ENCODE assay signal across 10 cellular contexts in the genomic region with DNA sequence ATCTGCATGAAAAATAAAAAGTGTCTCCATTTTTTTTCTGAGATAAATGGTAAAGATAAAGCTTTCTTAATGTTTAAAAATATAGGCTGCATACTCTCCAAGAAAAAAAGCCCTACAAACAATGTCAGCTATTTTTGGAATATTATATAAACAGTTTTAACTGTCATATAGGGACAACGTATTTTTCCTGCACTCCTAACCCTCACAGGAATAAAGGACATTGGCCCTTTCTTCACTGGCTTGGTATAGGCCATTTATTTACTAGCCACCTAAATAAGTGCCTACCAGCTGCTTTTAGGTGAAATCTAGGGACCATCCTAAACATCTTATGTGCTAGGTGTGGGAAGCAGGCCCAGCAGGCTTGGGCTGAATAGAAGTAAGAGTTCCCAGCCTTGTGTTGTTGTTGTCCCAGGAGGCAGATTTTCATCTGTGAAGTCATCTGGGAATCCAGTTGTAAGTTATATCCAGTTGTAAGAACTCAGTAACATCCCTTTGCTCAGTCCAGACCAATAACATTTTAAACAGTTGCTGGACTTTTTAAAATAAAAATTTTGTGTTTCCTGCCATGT. TPM values are rescaled to one million over a fixed set of nuclear protein-coding genes. Genes with fewer than 3 reads are reported as not detected.
A peak's percentile ranks its signal among the peaks of the same experiment; 100 is the strongest.
DNase-seq lines count a peak whose midpoint lies in the region; ATAC-seq and TF ChIP-seq lines count a peak whose summit lies in the region.
"Had no signal": no experiment of that assay in that cellular context is flagged by ENCODE, and none has a peak within 500 bp of the region (broad histone marks: within the 10 kb centered on the region; RNA-seq: fewer than 3 reads in every experiment).

No MANE protein-coding gene starts in this region.

- no peaks in the 10 kb centered on the region for H3K27me3 ChIP-seq in aorta (ENCODE audit: control insufficient read depth in 1 of 2, insufficient read depth in 2 of 2, low read length in 1 of 2)

- no peaks in the 10 kb centered on the region for H3K9me3 ChIP-seq in aorta (ENCODE audit: control insufficient read depth, low read length)

- peaks cover 21 to 51% of the 10 kb centered on the region in 2 donors for H3K4me1 ChIP-seq in aorta (ENCODE audit: control insufficient read depth in 1 of 2, insufficient read depth in 2 of 2, low read length in 2 of 2)

- peaks cover 0 to 3% of the 10 kb centered on the region in 2 donors for H3K36me3 ChIP-seq in aorta (ENCODE audit: control insufficient read depth in 1 of 2, insufficient read depth in 2 of 2, low read length in 1 of 2)

- H3K27ac Mint-ChIP-seq in chondrocyte (ENCODE audit: unreplicated experiment) (peak overlapping the region; percentile 83), natural killer cell (peak overlapping the region; percentile 50 to 83)

- TF ChIP-seq CTCF in chondrocyte (IDR thresholded peaks at IDR 0.05) (no peak), natural killer cell (IDR thresholded peaks at IDR 0.05) (no peak)

- intact Hi-C loops in left ventricle myocardium superior (cut with micrococcal nuclease) (no loop called here), Right ventricle myocardium inferior (cut with DNase I) (no loop called here), natural killer cell (cut with micrococcal nuclease) (no loop called here), aorta (cut with DNase I) (loop anchor here (5.0 kb wide), 2 partner anchors 35 to 70 kb away; no protein-coding TSS in a partner anchor)

- H3K27me3 Mint-ChIP-seq in chondrocyte (ENCODE audit: low read depth), result no peaks in the 10 kb centered on the region
- no peaks in the 10 kb centered on the region for H3K27me3 Mint-ChIP-seq in natural killer cell (ENCODE audit: low read depth in 2 of 2)
- H3K27me3 Mint-ChIP-seq: activated CD4-positive, alpha-beta memory T cell treated with anti-CD3 and anti-CD28 coated beads for 36 hours had no signal

- H3K4me3 ChIP-seq in aorta (ENCODE audit: low read length in 2 of 2), result no peak overlapping the region

- H3K4me3 Mint-ChIP-seq in chondrocyte (ENCODE audit: unreplicated experiment), result peak overlapping the region; percentile 36
- H3K4me3 Mint-ChIP-seq in natural killer cell, result no peak overlapping the region
- H3K4me3 Mint-ChIP-seq: activated CD4-positive, alpha-beta memory T cell treated with anti-CD3 and anti-CD28 coated beads for 36 hours had no signal

- ATAC-seq in left ventricle myocardium superior (peak; percentile 1), Right ventricle myocardium inferior (no peak), natural killer cell (no peak), aorta (ENCODE audit: low FRiP score) (no peak), left lobe of liver (no peak), HG02678 (IDR thresholded peaks at IDR 0.05; ENCODE audit: unreplicated experiment) (no peak)

- 0 to 1% methylated on average over 1 of the region's 1 CpG for WGBS in aorta, 2 donors

- no peak for DNase-seq in left ventricle myocardium superior
- no peak for DNase-seq in Right ventricle myocardium inferior (ENCODE audit: missing footprints)
- no peak for DNase-seq in chondrocyte (ENCODE audit: low spot score)
- no peak for DNase-seq in natural killer cell
- no peak for DNase-seq in aorta
- DNase-seq in left lobe of liver (ENCODE audit: low spot score), result no peak
- DNase-seq in dermis blood vessel endothelial cell, result no peak
- DNase-seq: activated CD4-positive, alpha-beta memory T cell treated with anti-CD3 and anti-CD28 coated beads for 36 hours had no signal

- H3K36me3 Mint-ChIP-seq in chondrocyte (ENCODE audit: low read depth) (peaks cover 3% of the 10 kb centered on the region), natural killer cell (no peaks in the 10 kb centered on the region)
- H3K36me3 Mint-ChIP-seq: activated CD4-positive, alpha-beta memory T cell treated with anti-CD3 and anti-CD28 coated beads for 36 hours had no signal

- H3K4me1 Mint-ChIP-seq in chondrocyte (ENCODE audit: low read depth) (peaks cover 88% of the 10 kb centered on the region), natural killer cell (peaks cover 62 to 72% of the 10 kb centered on the region in 2 donors)

- H3K9me3 Mint-ChIP-seq in chondrocyte (ENCODE audit: low read depth) (no peaks in the 10 kb centered on the region), natural killer cell (no peaks in the 10 kb centered on the region)
- H3K9me3 Mint-ChIP-seq: activated CD4-positive, alpha-beta memory T cell treated with anti-CD3 and anti-CD28 coated beads for 36 hours had no signal

- peak overlapping the region; percentile 11 to 73 for H3K27ac ChIP-seq in aorta (ENCODE audit: low read depth in 1 of 2, low read length in 2 of 2)
- H3K27ac ChIP-seq: RWPE1 had no signal

RNA-seq across cellular contexts. Expression of gene FOXO3, which starts 21.3 kb away (rescaled TPM):
- total RNA-seq in left ventricle myocardium superior, result 29.5 TPM
- 32.3 TPM for total RNA-seq in Right ventricle myocardium inferior
- 42.7 to 58.1 TPM (median 45.0 TPM) in 3 replicates for total RNA-seq in chondrocyte
- 10 to 100 TPM; 43.1 to 70.4 (median 51.3) TPM for total RNA-seq in natural killer cell
- 10 to 100 TPM; 66.8 to 89.6 TPM for total RNA-seq in aorta
- 10 to 100 TPM; 11.0 to 21.4 TPM for polyA plus RNA-seq in aorta
- 22.6 TPM for total RNA-seq in left lobe of liver
- total RNA-seq in dermis blood vessel endothelial cell, result 21.3 and 22.2 TPM in 2 replicates

Comparison
In these comparisons a context has a peak if more than half of its experiments do, and no peak if none do; other contexts are left out.
1. intact Hi-C loops: an anchor here in aorta (5.0 kb wide); none called in left ventricle myocardium superior, Right ventricle myocardium inferior and natural killer cell.